ENCODE assay signal across 9 cellular contexts in genomic region chr6:119856136-119856535, GRCh38.
DNase-seq lines count a peak whose midpoint lies in the region; ATAC-seq, FAIRE-seq and TF ChIP-seq lines count a peak whose summit lies in the region.
"Had no signal": no experiment of that assay in that cellular context is flagged by ENCODE, and none has a peak within 500 bp of the region (broad histone marks: within the 10 kb centered on the region; RNA-seq: fewer than 3 reads in every experiment).

No MANE protein-coding gene starts in this region.

- H3K9me3 Mint-ChIP-seq in immature natural killer cell (no peaks in the 10 kb centered on the region), progenitor cell of endocrine pancreas (ENCODE audit: low read depth) (no peaks in the 10 kb centered on the region)

- H3K4me1 Mint-ChIP-seq in immature natural killer cell (peaks cover 8 to 17% of the 10 kb centered on the region in 2 donors), progenitor cell of endocrine pancreas (ENCODE audit: low read depth) (peaks cover 2% of the 10 kb centered on the region)

- ATAC-seq in GM18499 (IDR thresholded peaks at IDR 0.05; ENCODE audit: insufficient read depth, unreplicated experiment) = peak; percentile 68

- H3K4me3 Mint-ChIP-seq in immature natural killer cell (peak overlapping the region; percentile 65 to 86 (median 77)), progenitor cell of endocrine pancreas (ENCODE audit: low read depth) (no peak overlapping the region)

- no peak for FAIRE-seq in H54 (lab: Jason Lieb, UNC)
- FAIRE-seq: colon had no signal

- TF ChIP-seq POLR2A in H54 (IDR thresholded peaks at IDR 0.05; ENCODE audit: low read depth, low read length) = no peak

- peaks cover 0 to 3% (median 3%) of the 10 kb centered on the region in 3 donors for H3K27me3 Mint-ChIP-seq in immature natural killer cell (ENCODE audit: low read depth in 3 of 3)
- no peaks in the 10 kb centered on the region for H3K27me3 Mint-ChIP-seq in progenitor cell of endocrine pancreas

- peak; percentile 5 for DNase-seq in H54 (ENCODE audit: insufficient read length, low spot score)
- peak; percentile 70 for DNase-seq in RPMI7951 (ENCODE audit: low read depth)
- peak; percentile 2 to 25 (median 12) for DNase-seq in immature natural killer cell
- no peak for DNase-seq in putamen (ENCODE audit: low spot score)
- DNase-seq in GM03348 (ENCODE audit: low spot score) = no peak
- DNase-seq in progenitor cell of endocrine pancreas (ENCODE audit: low spot score, unreplicated experiment) = no peak
- no peak for DNase-seq in NCI-H146 (lab: John Stamatoyannopoulos, UW)

- peak overlapping the region in 4 of 6 donors; percentile 13 to 88 (median 72) for H3K27ac Mint-ChIP-seq in immature natural killer cell
- H3K27ac Mint-ChIP-seq in progenitor cell of endocrine pancreas = no peak overlapping the region

- H3K36me3 Mint-ChIP-seq in immature natural killer cell = no peaks in the 10 kb centered on the region
- H3K36me3 Mint-ChIP-seq in progenitor cell of endocrine pancreas (ENCODE audit: insufficient read depth) = no peaks in the 10 kb centered on the region

- no peak for TF ChIP-seq CTCF in progenitor cell of endocrine pancreas (IDR thresholded peaks at IDR 0.05; ENCODE audit: unreplicated experiment)

Comparison
In these comparisons a context has a peak if more than half of its experiments do, and no peak if none do; other contexts are left out.
1. DNase-seq: peak in H54 (single experiment), RPMI7951 (single experiment) and immature natural killer cell (3 of 3); none in putamen (single experiment), GM03348 (single experiment), progenitor cell of endocrine pancreas (single experiment) and NCI-H146 (single experiment).